In the genomic region with DNA sequence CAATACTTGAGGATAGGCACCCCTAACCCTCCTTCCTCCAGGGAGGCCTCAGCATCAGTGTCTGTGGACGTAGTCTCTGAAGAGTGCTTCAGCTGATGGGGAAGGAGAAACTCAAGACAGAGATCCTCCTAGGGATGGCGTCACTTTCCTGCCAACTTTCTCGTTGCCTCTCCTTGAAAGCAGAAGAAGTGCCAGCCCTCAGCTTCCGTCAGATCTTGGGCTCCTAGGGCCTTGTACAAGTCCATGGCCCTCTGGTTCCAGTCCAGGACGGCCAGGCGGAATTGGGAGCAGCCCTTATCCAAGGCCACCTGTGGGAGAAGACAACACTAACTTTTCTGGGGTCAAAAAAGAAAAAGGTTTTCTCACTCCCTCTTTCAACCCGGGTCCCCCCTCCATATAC, we compare ENCODE assay signal across 10 cellular contexts. TPM values are rescaled to one million over a fixed set of nuclear protein-coding genes. Genes with fewer than 3 reads are reported as not detected.
DNase-seq lines count a peak whose midpoint lies in the region; ATAC-seq and TF ChIP-seq lines count a peak whose summit lies in the region.
"Had no signal": no experiment of that assay in that cellular context is flagged by ENCODE, and none has a peak within 500 bp of the region (broad histone marks: within the 10 kb centered on the region; RNA-seq: fewer than 3 reads in every experiment).

No MANE protein-coding gene starts in this region.

- CTCF ChIA-PET in activated CD8-positive, alpha-beta T cell treated with anti-CD3 and anti-CD28 coated beads for 36 hours (lab: Charles Lee): interaction anchor here (1.6 to 2.0 kb wide), 2 partner anchors 46 to 61 kb away, joined by 5 to 6 read pairs; partner anchors contain the start of gene TP53

- H2AFZ ChIP-seq in hepatocyte: no peak overlapping the region

- H3K4me2 ChIP-seq in hepatocyte: peak overlapping the region; percentile 96

- H3K27me3 ChIP-seq in hepatocyte: no peaks in the 10 kb centered on the region
- no peaks in the 10 kb centered on the region for H3K27me3 ChIP-seq in skeletal muscle tissue (ENCODE audit: control insufficient read depth in 3 of 3, insufficient read depth in 3 of 3, low read length in 3 of 3)

- no peak for TF ChIP-seq CTCF in activated CD8-positive, alpha-beta T cell treated with anti-CD3 and anti-CD28 coated beads for 36 hours (IDR thresholded peaks at IDR 0.05)
- TF ChIP-seq CTCF in hepatocyte (IDR thresholded peaks at IDR 0.05; ENCODE audit: poor library complexity) (no peak), mucosa of descending colon (IDR thresholded peaks at IDR 0.05) (no peak)

- POLR2A ChIA-PET in activated CD8-positive, alpha-beta T cell treated with anti-CD3 and anti-CD28 coated beads for 36 hours (lab: Charles Lee): interaction anchor here (1.0 to 4.7 kb wide), 6 partner anchors 8 to 256 kb away, joined by 3 to 41 read pairs (median 4); partner anchors contain the start of genes ATP1B2, FXR2, SOX15 and TP53

- H3K36me3 ChIP-seq in hepatocyte (replicated peaks; ENCODE audit: insufficient read depth, low read depth) (no peaks in the 10 kb centered on the region), skeletal muscle tissue (ENCODE audit: control insufficient read depth in 3 of 3, insufficient read depth in 3 of 3, low read length in 3 of 3) (peaks cover 4 to 5% (median 5%) of the 10 kb centered on the region in 3 donors), mucosa of descending colon (ENCODE audit: low read depth) (no peaks in the 10 kb centered on the region)

- H3K27ac ChIP-seq in hepatocyte (peak overlapping the region; percentile 99), skeletal muscle tissue (ENCODE audit: low read depth, low read length) (peak overlapping the region; percentile 97)

- DNase-seq in T-helper 1 cell: no peak
- no peak for DNase-seq in activated CD8-positive, alpha-beta T cell treated with anti-CD3 and anti-CD28 coated beads for 36 hours
- DNase-seq in hepatocyte (ENCODE audit: low spot score): no peak
- no peak for DNase-seq in Kasumi-1 (lab: John Stamatoyannopoulos, UW)
- no peak for DNase-seq in T1000 (lab: John Stamatoyannopoulos, UW)
- no peak for DNase-seq in mucosa of descending colon
- DNase-seq: activated effector memory CD4-positive, alpha-beta T cell treated with Interleukin-2 at 50 U/mL for 16 hours; islet precursor cell had no signal

- H3K9me3 Mint-ChIP-seq in T-helper 1 cell treated with Interleukin-12 subunit alpha and Interleukin-12 subunit beta and Interleukin-4 antibody, amounts not matched to agents 30 μg/mL and 1 μg/mL, for 36 hours: no peaks in the 10 kb centered on the region
- H3K9me3 Mint-ChIP-seq in activated CD8-positive, alpha-beta T cell treated with anti-CD3 and anti-CD28 coated beads for 36 hours: no peaks in the 10 kb centered on the region

- H3K27me3 Mint-ChIP-seq in T-helper 1 cell treated with Interleukin-12 subunit alpha and Interleukin-12 subunit beta and Interleukin-4 antibody, amounts not matched to agents 30 μg/mL and 1 μg/mL, for 36 hours (ENCODE audit: low read depth): no peaks in the 10 kb centered on the region
- H3K27me3 Mint-ChIP-seq in activated CD8-positive, alpha-beta T cell treated with anti-CD3 and anti-CD28 coated beads for 36 hours: no peaks in the 10 kb centered on the region

- ATAC-seq in activated CD8-positive, alpha-beta T cell treated with anti-CD3 and anti-CD28 coated beads for 36 hours: no peak
- ATAC-seq in mucosa of descending colon: no peak

- peaks cover 2% of the 10 kb centered on the region for H3K36me3 Mint-ChIP-seq in T-helper 1 cell treated with Interleukin-12 subunit alpha and Interleukin-12 subunit beta and Interleukin-4 antibody, amounts not matched to agents 30 μg/mL and 1 μg/mL, for 36 hours (ENCODE audit: low read depth)
- no peaks in the 10 kb centered on the region for H3K36me3 Mint-ChIP-seq in activated CD8-positive, alpha-beta T cell treated with anti-CD3 and anti-CD28 coated beads for 36 hours (ENCODE audit: low read depth)

- H3K27ac Mint-ChIP-seq in T-helper 1 cell treated with Interleukin-12 subunit alpha and Interleukin-12 subunit beta and Interleukin-4 antibody, amounts not matched to agents 30 μg/mL and 1 μg/mL, for 36 hours: no peak overlapping the region
- no peak overlapping the region for H3K27ac Mint-ChIP-seq in activated CD8-positive, alpha-beta T cell treated with anti-CD3 and anti-CD28 coated beads for 36 hours

- peak overlapping the region; percentile 92 to 95 (median 95) for H3K9ac ChIP-seq in skeletal muscle tissue (ENCODE audit: low read depth in 1 of 3, low read length in 3 of 3)

- peak overlapping the region; percentile 95 for H3K4me3 Mint-ChIP-seq in T-helper 1 cell treated with Interleukin-12 subunit alpha and Interleukin-12 subunit beta and Interleukin-4 antibody, amounts not matched to agents 30 μg/mL and 1 μg/mL, for 36 hours
- peak overlapping the region; percentile 87 for H3K4me3 Mint-ChIP-seq in activated CD8-positive, alpha-beta T cell treated with anti-CD3 and anti-CD28 coated beads for 36 hours

- intact Hi-C loops in activated CD8-positive, alpha-beta T cell treated with anti-CD3 and anti-CD28 coated beads for 36 hours (cut with micrococcal nuclease): no loop called here
- intact Hi-C loops in mucosa of descending colon (cut with DNase I, micrococcal nuclease): no loop called here

- 95% methylated on average over 7 of the region's 7 CpGs for WGBS in hepatocyte (ENCODE audit: low lambda C conversion rate, missing lambda C conversion rate)

- H3K9me2 ChIP-seq in hepatocyte (replicated peaks; ENCODE audit: insufficient read depth): no peaks in the 10 kb centered on the region

- no peaks in the 10 kb centered on the region for H3K9me3 ChIP-seq in hepatocyte (ENCODE audit: low read depth)
- no peaks in the 10 kb centered on the region for H3K9me3 ChIP-seq in skeletal muscle tissue (ENCODE audit: control insufficient read depth in 3 of 3, low read length in 3 of 3)
- no peaks in the 10 kb centered on the region for H3K9me3 ChIP-seq in mucosa of descending colon

- H3K4me1 Mint-ChIP-seq in T-helper 1 cell treated with Interleukin-12 subunit alpha and Interleukin-12 subunit beta and Interleukin-4 antibody, amounts not matched to agents 30 μg/mL and 1 μg/mL, for 36 hours (ENCODE audit: low read depth): peaks cover 5% of the 10 kb centered on the region
- H3K4me1 Mint-ChIP-seq in activated CD8-positive, alpha-beta T cell treated with anti-CD3 and anti-CD28 coated beads for 36 hours (ENCODE audit: low read depth): peaks cover 10% of the 10 kb centered on the region

- H3K79me2 ChIP-seq in hepatocyte: peaks cover 24% of the 10 kb centered on the region

- H3K4me3 ChIP-seq in hepatocyte (peak overlapping the region; percentile 71), skeletal muscle tissue (ENCODE audit: low read length in 3 of 3) (peak overlapping the region; percentile 14 to 91 (median 74)), mucosa of descending colon (no peak overlapping the region)

- no peaks in the 10 kb centered on the region for H4K20me1 ChIP-seq in hepatocyte (ENCODE audit: insufficient read depth, poor library complexity, severe bottlenecking)

- H3K4me1 ChIP-seq in hepatocyte (ENCODE audit: insufficient read depth) (peaks cover 19% of the 10 kb centered on the region), skeletal muscle tissue (ENCODE audit: control insufficient read depth in 3 of 3, insufficient read depth in 3 of 3, low read length in 3 of 3) (peaks cover 9 to 11% (median 11%) of the 10 kb centered on the region in 3 donors), mucosa of descending colon (ENCODE audit: low read depth) (peaks cover 9% of the 10 kb centered on the region)

RNA-seq across cellular contexts. Expression of gene SAT2, which starts 1.3 kb away (rescaled TPM):
- 10 to 100 TPM; 15.6 to 22.2 TPM for total RNA-seq in activated CD8-positive, alpha-beta T cell treated with anti-CD3 and anti-CD28 coated beads for 36 hours
- total RNA-seq in hepatocyte (114 and 130 TPM in 2 replicates), skeletal muscle tissue (41.2 TPM), mucosa of descending colon (100 to 1,000 TPM in 1 of 3 donors, 10 to 100 TPM in 2; 49.1 to 104 (median 76.9) TPM)
- polyA plus RNA-seq in hepatocyte: 128 and 138 TPM in 2 replicates

RNA-seq across cellular contexts. Expression of gene SHBG, which starts 3.6 kb away (rescaled TPM):
- not detected for total RNA-seq in activated CD8-positive, alpha-beta T cell treated with anti-CD3 and anti-CD28 coated beads for 36 hours
- total RNA-seq in hepatocyte (6.1 and 9.0 TPM in 2 replicates), skeletal muscle tissue (not detected), mucosa of descending colon (under 1 TPM in 2 of 3 donors, not detected in 1; 0.25 to 0.89 TPM)
- 5.3 and 10.0 TPM in 2 replicates for polyA plus RNA-seq in hepatocyte

RNA-seq across cellular contexts. Expression of gene FXR2, which starts 11.6 kb away (rescaled TPM):
- total RNA-seq in activated CD8-positive, alpha-beta T cell treated with anti-CD3 and anti-CD28 coated beads for 36 hours: 10 to 100 TPM; 28.6 to 33.1 TPM
- total RNA-seq in hepatocyte (33.0 and 33.7 TPM in 2 replicates), skeletal muscle tissue (42.3 TPM), mucosa of descending colon (10 to 100 TPM; 23.0 to 53.3 (median 28.1) TPM)
- 33.8 and 41.6 TPM in 2 replicates for polyA plus RNA-seq in hepatocyte

RNA-seq across cellular contexts. Expression of gene ATP1B2, which starts 24.4 kb away (rescaled TPM):
- under 1 TPM in 1 of 2 experiments, not detected in 1; 0.38 TPM for total RNA-seq in activated CD8-positive, alpha-beta T cell treated with anti-CD3 and anti-CD28 coated beads for 36 hours
- total RNA-seq in hepatocyte: 0.04 and 0.23 TPM in 2 replicates
- polyA plus RNA-seq in hepatocyte: 2.2 and 2.5 TPM in 2 replicates
- total RNA-seq in skeletal muscle tissue: 1.6 TPM
- total RNA-seq in mucosa of descending colon: 1 to 10 TPM in 1 of 3 donors, under 1 TPM in 2; 0.41 to 8.7 (median 0.67) TPM

RNA-seq across cellular contexts. Expression of gene SOX15, which starts 36.4 kb away (rescaled TPM):
- under 1 TPM in 1 of 2 experiments, not detected in 1; 0.25 TPM for total RNA-seq in activated CD8-positive, alpha-beta T cell treated with anti-CD3 and anti-CD28 coated beads for 36 hours
- total RNA-seq in hepatocyte: 0.13 and 0.44 TPM in 2 replicates
- polyA plus RNA-seq in hepatocyte: 0.89 and 0.95 TPM in 2 replicates
- not detected for total RNA-seq in skeletal muscle tissue
- 1 to 10 TPM in 1 of 3 donors, under 1 TPM in 2; 0.38 to 4.4 (median 0.41) TPM for total RNA-seq in mucosa of descending colon
